19 cellular contexts compared by ENCODE assay signal in the genomic region with DNA sequence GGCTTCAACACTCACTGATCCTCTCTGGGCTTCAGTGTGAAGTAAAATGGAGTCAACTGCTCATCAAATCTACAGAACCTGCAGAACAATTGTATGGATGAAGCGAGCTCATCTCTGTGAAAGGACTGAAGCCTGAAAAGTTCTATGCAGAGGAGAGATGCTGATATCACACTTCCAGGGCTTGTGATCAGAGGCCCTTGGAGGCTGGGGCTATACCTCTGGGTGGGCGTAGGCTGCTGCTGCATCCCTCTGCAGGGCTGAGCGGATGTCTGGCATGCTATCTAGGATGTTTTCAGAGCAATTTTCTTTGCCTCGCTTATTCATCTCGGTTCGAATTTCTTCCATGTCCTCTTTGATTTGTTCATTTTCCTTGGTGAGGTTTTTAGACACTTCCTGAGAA. TPM values are rescaled to one million over a fixed set of nuclear protein-coding genes. Genes with fewer than 3 reads are reported as not detected.
DNase-seq lines count a peak whose midpoint lies in the region; ATAC-seq, FAIRE-seq and TF ChIP-seq lines count a peak whose summit lies in the region.
"Had no signal": no experiment of that assay in that cellular context is flagged by ENCODE, and none has a peak within 500 bp of the region (broad histone marks: within the 10 kb centered on the region; RNA-seq: fewer than 3 reads in every experiment).

No MANE protein-coding gene starts in this region.

- H3K4me2 ChIP-seq in astrocyte (ENCODE audit: low read length) (no peak overlapping the region), mesenchymal stem cell (ENCODE audit: low read length, poor library complexity, severe bottlenecking) (no peak overlapping the region), smooth muscle cell (no peak overlapping the region)

- no peak overlapping the region for H3K18ac ChIP-seq in mesenchymal stem cell (ENCODE audit: low read depth in 1 of 2, low read length in 2 of 2)

- no peaks in the 10 kb centered on the region for H3K36me3 ChIP-seq in astrocyte (ENCODE audit: insufficient read depth, low read length)
- peaks cover 34 to 79% of the 10 kb centered on the region in 2 experiments for H3K36me3 ChIP-seq in mesenchymal stem cell (ENCODE audit: control insufficient read depth in 1 of 2, insufficient read depth in 2 of 2, low read depth in 1 of 2, low read length in 2 of 2)
- no peaks in the 10 kb centered on the region for H3K36me3 ChIP-seq in smooth muscle cell (ENCODE audit: low read depth)

- no peak for TF ChIP-seq CTCF in astrocyte (IDR thresholded peaks at IDR 0.05; ENCODE audit: insufficient read depth, low read depth, low read length)
- no peak for TF ChIP-seq CTCF in smooth muscle cell (IDR thresholded peaks at IDR 0.05; ENCODE audit: borderline replicate concordance, insufficient read depth, poor library complexity, severe bottlenecking)

- H4K20me1 ChIP-seq in astrocyte (ENCODE audit: insufficient read depth, low read length) (no peaks in the 10 kb centered on the region), smooth muscle cell (ENCODE audit: low read depth) (no peaks in the 10 kb centered on the region)
- H4K20me1 ChIP-seq: BLaER1 treated with 17β-estradiol and CSF1 and Interleukin-3, amounts not matched to agents 10 nM and 100 nM had no signal

- H3K79me2 ChIP-seq in astrocyte (ENCODE audit: insufficient read depth, low read length) = no peaks in the 10 kb centered on the region
- no peaks in the 10 kb centered on the region for H3K79me2 ChIP-seq in smooth muscle cell (ENCODE audit: low read depth)

- H3K4ac ChIP-seq in mesenchymal stem cell (ENCODE audit: low read depth in 1 of 2, low read length in 2 of 2) = no peak overlapping the region

- H3K4me3 ChIP-seq in astrocyte (ENCODE audit: insufficient read depth, low read depth, low read length) (no peak overlapping the region), mesenchymal stem cell (ENCODE audit: insufficient read depth in 1 of 2, low read depth in 1 of 2, low read length in 2 of 2) (no peak overlapping the region), smooth muscle cell (no peak overlapping the region)
- H3K4me3 ChIP-seq: BLaER1 treated with 17β-estradiol and CSF1 and Interleukin-3, amounts not matched to agents 10 nM and 100 nM; GM23248 had no signal

- no peak overlapping the region for H3K9ac ChIP-seq in astrocyte (ENCODE audit: low read length)
- H3K9ac ChIP-seq in mesenchymal stem cell (ENCODE audit: low read length) = no peak overlapping the region
- no peak overlapping the region for H3K9ac ChIP-seq in smooth muscle cell (ENCODE audit: low read depth)
- H3K9ac ChIP-seq: GM23248 had no signal

- H3K9me3 ChIP-seq in astrocyte (ENCODE audit: insufficient read depth, low read depth, low read length) (no peaks in the 10 kb centered on the region), mesenchymal stem cell (ENCODE audit: control insufficient read depth, low read length) (no peaks in the 10 kb centered on the region), smooth muscle cell (replicated peaks; ENCODE audit: low read depth) (no peaks in the 10 kb centered on the region)

- H3K4me3 Mint-ChIP-seq in astrocyte (ENCODE audit: unreplicated experiment) = no peak overlapping the region
- H3K4me3 Mint-ChIP-seq: CD4-positive, CD25-positive, alpha-beta regulatory T cell had no signal

- H3K27ac ChIP-seq in astrocyte (ENCODE audit: low read depth, low read length) = no peak overlapping the region
- no peak overlapping the region for H3K27ac ChIP-seq in mesenchymal stem cell (ENCODE audit: low read length, poor library complexity, severe bottlenecking)
- peak overlapping the region; percentile 36 for H3K27ac ChIP-seq in smooth muscle cell (ENCODE audit: low read depth)
- H3K27ac ChIP-seq: GM23248 had no signal

- DNase-seq in Daoy (ENCODE audit: low read depth) (peak; percentile 32), astrocyte (ENCODE audit: low read depth) (no peak), mesenchymal stem cell (no peak), smooth muscle cell (lab: John Stamatoyannopoulos, UW; ENCODE audit: unreplicated experiment) (no peak), NCI-H1105 treated with DMSO at 0.1 percent for 48 hours (lab: John Stamatoyannopoulos, UW) (no peak), HPDE6-E6E7 (ENCODE audit: extremely low spot score) (no peak)
- DNase-seq: ACHN; Calu3; CD4-positive, CD25-positive, alpha-beta regulatory T cell; DMS 273 treated with DMSO at 0.1 percent for 48 hours; DMS79 treated with DMSO at 0.1 percent for 48 hours; GDM1; GM23248; IMR-90; KBM-7 had no signal

- H2AFZ ChIP-seq in astrocyte (ENCODE audit: low read depth, low read length) = no peak overlapping the region
- no peak overlapping the region for H2AFZ ChIP-seq in mesenchymal stem cell (ENCODE audit: low read depth, low read length)
- H2AFZ ChIP-seq in smooth muscle cell (ENCODE audit: low read depth) = no peak overlapping the region
- H2AFZ ChIP-seq: GM23248 had no signal

- H3K27me3 ChIP-seq in astrocyte (ENCODE audit: insufficient read depth, low read length) (peaks cover 3% of the 10 kb centered on the region), mesenchymal stem cell (ENCODE audit: control insufficient read depth in 1 of 2, insufficient read depth in 1 of 2, low read length in 2 of 2) (no peaks in the 10 kb centered on the region), smooth muscle cell (ENCODE audit: low read depth) (no peaks in the 10 kb centered on the region)
- H3K27me3 ChIP-seq: BLaER1 treated with 17β-estradiol and CSF1 and Interleukin-3, amounts not matched to agents 10 nM and 100 nM had no signal

- peaks cover 23% of the 10 kb centered on the region for H3K4me1 ChIP-seq in astrocyte (ENCODE audit: insufficient read depth, low read length)
- H3K4me1 ChIP-seq in mesenchymal stem cell (ENCODE audit: control insufficient read depth, insufficient read depth, low read depth, low read length) = peaks cover 24% of the 10 kb centered on the region
- H3K4me1 ChIP-seq in smooth muscle cell (ENCODE audit: low read depth) = peaks cover 5% of the 10 kb centered on the region

- no peaks in the 10 kb centered on the region for H3K79me1 ChIP-seq in mesenchymal stem cell (replicated peaks; ENCODE audit: low read length, poor library complexity, severe bottlenecking)

- 97% methylated on average over 6 of the region's 6 CpGs for WGBS in mesenchymal stem cell
- WGBS in smooth muscle cell (ENCODE audit: low lambda C conversion rate) = 64% methylated on average over 6 of the region's 6 CpGs

- H3K27me3 Mint-ChIP-seq in astrocyte (ENCODE audit: low read depth, unreplicated experiment) = peaks cover 19% of the 10 kb centered on the region

- H2BK15ac ChIP-seq in mesenchymal stem cell (ENCODE audit: low read depth, poor library complexity, severe bottlenecking) = no peak overlapping the region

- H3K23ac ChIP-seq in mesenchymal stem cell (ENCODE audit: low read length in 2 of 2) = no peak overlapping the region

- peaks cover 3% of the 10 kb centered on the region for H3K9me3 Mint-ChIP-seq in astrocyte (ENCODE audit: unreplicated experiment)
- H3K9me3 Mint-ChIP-seq: CD4-positive, CD25-positive, alpha-beta regulatory T cell had no signal

- no peak for FAIRE-seq in astrocyte (lab: Jason Lieb, UNC)
- FAIRE-seq: GM12892, H54 had no signal

- no peak overlapping the region for H3K14ac ChIP-seq in mesenchymal stem cell (ENCODE audit: low read length in 2 of 2)

- peaks cover 13% of the 10 kb centered on the region for H3K36me3 Mint-ChIP-seq in astrocyte (ENCODE audit: low read depth, unreplicated experiment)
- H3K36me3 Mint-ChIP-seq: CD4-positive, CD25-positive, alpha-beta regulatory T cell had no signal

- no peak overlapping the region for H2BK12ac ChIP-seq in mesenchymal stem cell (ENCODE audit: low read length in 2 of 2)

- H3F3A ChIP-seq in smooth muscle cell (ENCODE audit: low read depth) = no peaks in the 10 kb centered on the region

- ATAC-seq in GM18517 (IDR thresholded peaks at IDR 0.05; ENCODE audit: unreplicated experiment) = no peak

- peaks cover 26% of the 10 kb centered on the region for H3K4me1 Mint-ChIP-seq in astrocyte (ENCODE audit: low read depth, unreplicated experiment)

- H2AK5ac ChIP-seq in mesenchymal stem cell (ENCODE audit: low read length, severe bottlenecking) = peak overlapping the region; percentile 9

- H4K8ac ChIP-seq in mesenchymal stem cell (ENCODE audit: low read length) = no peak overlapping the region

- H4K91ac ChIP-seq in mesenchymal stem cell (ENCODE audit: low read length) = no peak overlapping the region

- H2BK120ac ChIP-seq in mesenchymal stem cell (ENCODE audit: low read depth, low read length) = no peak overlapping the region

- no peak overlapping the region for H2BK5ac ChIP-seq in mesenchymal stem cell (ENCODE audit: low read depth, low read length, poor library complexity, severe bottlenecking)

- H3K27ac Mint-ChIP-seq in astrocyte (ENCODE audit: unreplicated experiment) = peak overlapping the region; percentile 26
- H3K27ac Mint-ChIP-seq: CD4-positive, CD25-positive, alpha-beta regulatory T cell had no signal

RNA-seq across cellular contexts. Expression of gene OLFML2B, which starts 17.6 kb away (rescaled TPM):
- total RNA-seq in Daoy (2014; rRNA removed; shearing (Covaris generic)) = 0.21 and 0.29 TPM in 2 replicates
- total RNA-seq in astrocyte (14.7 and 22.9 TPM in 2 replicates), smooth muscle cell (2.2 and 5.9 TPM in 2 replicates)
- polyA plus RNA-seq in mesenchymal stem cell (2013, experiment 1 of 2) = 4.5 TPM
- polyA plus RNA-seq in mesenchymal stem cell (2013, experiment 2 of 2) = 4.1 TPM
- polyA plus RNA-seq in smooth muscle cell = 6.0 and 9.7 TPM in 2 replicates
- total RNA-seq: Calu3; CD4-positive, CD25-positive, alpha-beta regulatory T cell had no signal
